In genomic region chr2:127324635-127325034, GRCh38 we compare ENCODE assay signal across 9 cellular contexts. TPM values are rescaled to one million over a fixed set of nuclear protein-coding genes. Genes with fewer than 3 reads are reported as not detected.
A peak's percentile ranks its signal among the peaks of the same experiment; 100 is the strongest.
DNase-seq lines count a peak whose midpoint lies in the region; ATAC-seq and TF ChIP-seq lines count a peak whose summit lies in the region.
"Had no signal": no experiment of that assay in that cellular context is flagged by ENCODE, and none has a peak within 500 bp of the region (broad histone marks: within the 10 kb centered on the region; RNA-seq: fewer than 3 reads in every experiment).

No MANE protein-coding gene starts in this region.

- TF ChIP-seq CTCF in adrenal gland (IDR thresholded peaks at IDR 0.05) (peak in 5 of 6 experiments; percentile 61 to 73 (median 70)), kidney epithelial cell (IDR thresholded peaks at IDR 0.05; ENCODE audit: insufficient read depth, low read length, poor library complexity, severe bottlenecking) (peak; percentile 66)

- H3K36me3 ChIP-seq in adrenal gland (replicated peaks in 1 of 2) (peaks cover 0 to 52% of the 10 kb centered on the region in 2 donors), kidney epithelial cell (ENCODE audit: control insufficient read depth, insufficient read depth, low read length) (no peaks in the 10 kb centered on the region)

- H3K4me3 ChIP-seq in adrenal gland (no peak overlapping the region), kidney epithelial cell (ENCODE audit: low read depth, low read length) (no peak overlapping the region)

- ATAC-seq in GM21390 (IDR thresholded peaks at IDR 0.05; ENCODE audit: unreplicated experiment) = no peak

- WGBS in adrenal gland, 4 donors = 46 to 55% (median 49%) methylated on average over 3 of the region's 3 CpGs

- intact Hi-C loops in adrenal gland (cut with DNase I) = loop anchor here (5.0 kb wide), 3 partner anchors 93 to 158 kb away; partner anchors contain the start of gene PROC (in 1 of the 2)

- DNase-seq in EL (peak; percentile 50), Kasumi-1 (lab: John Stamatoyannopoulos, UW) (peak; percentile 70 to 79), adrenal gland (peak in 5 of 7 donors; percentile 20 to 57 (median 39)), kidney epithelial cell (ENCODE audit: low read depth) (peak; percentile 5), COLO668 (lab: John Stamatoyannopoulos, UW; ENCODE audit: unreplicated experiment) (no peak), retina (no peak)
- no peak for DNase-seq in activated effector memory CD4-positive, alpha-beta T cell treated with Interleukin-2 at 50 U/mL for 16 hours
- DNase-seq: activated B cell treated with CpG ODN at 0.5 μM for 24 hours had no signal

- H3K27ac ChIP-seq in adrenal gland = no peak overlapping the region

- H3K9me3 ChIP-seq in adrenal gland (replicated peaks in 1 of 3) = no peaks in the 10 kb centered on the region

- no peaks in the 10 kb centered on the region for H3K4me1 ChIP-seq in adrenal gland (replicated peaks in 1 of 2)

- TF ChIP-seq POLR2A in adrenal gland (IDR thresholded peaks at IDR 0.05) = no peak

- H3K27me3 ChIP-seq in adrenal gland = no peaks in the 10 kb centered on the region
- no peaks in the 10 kb centered on the region for H3K27me3 ChIP-seq in kidney epithelial cell (ENCODE audit: control insufficient read depth, insufficient read depth, low read length)

RNA-seq across cellular contexts. Expression of gene ERCC3, which starts 30.7 kb away (rescaled TPM):
- total RNA-seq in adrenal gland (10 to 100 TPM; 26.7 to 65.8 (median 38.1) TPM), kidney epithelial cell (31.5 and 34.9 TPM in 2 replicates)
- 10 to 100 TPM; 27.8 to 42.1 (median 37.7) TPM for polyA plus RNA-seq in adrenal gland

Comparison
In these comparisons a context has a peak if more than half of its experiments do, and no peak if none do; other contexts are left out.
1. DNase-seq: peak in EL (single experiment), Kasumi-1 (2 of 2), adrenal gland (5 of 7) and kidney epithelial cell (single experiment); none in activated effector memory CD4-positive, alpha-beta T cell treated with Interleukin-2 at 50 U/mL for 16 hours (single experiment), COLO668 (single experiment) and retina (single experiment).